In genomic region chr2:68110102-68110501, GRCh38 we compare ENCODE assay signal across 11 cellular contexts. TPM values are rescaled to one million over a fixed set of nuclear protein-coding genes. Genes with fewer than 3 reads are reported as not detected.
DNase-seq lines count a peak whose midpoint lies in the region; ATAC-seq, FAIRE-seq and TF ChIP-seq lines count a peak whose summit lies in the region.
"Had no signal": no experiment of that assay in that cellular context is flagged by ENCODE, and none has a peak within 500 bp of the region (broad histone marks: within the 10 kb centered on the region; RNA-seq: fewer than 3 reads in every experiment).

No MANE protein-coding gene starts in this region.

- ATAC-seq in GM21515 (IDR thresholded peaks at IDR 0.05; ENCODE audit: unreplicated experiment) (peak; percentile 62), HG03469 (IDR thresholded peaks at IDR 0.05; ENCODE audit: unreplicated experiment) (peak; percentile 85), GM21381 (IDR thresholded peaks at IDR 0.05; ENCODE audit: unreplicated experiment) (no peak), psoas muscle (no peak), GM21367 (IDR thresholded peaks at IDR 0.05; ENCODE audit: unreplicated experiment) (no peak)
- ATAC-seq: left cardiac atrium, Right ventricle myocardium inferior had no signal

- TF ChIP-seq EP300 in ovary (IDR thresholded peaks at IDR 0.05): no peak

- TF ChIP-seq POLR2A in GM12891 (IDR thresholded peaks at IDR 0.05; ENCODE audit: low read depth, low read length) (no peak), ovary (IDR thresholded peaks at IDR 0.05) (no peak)

- H3K27me3 ChIP-seq in ovary: no peaks in the 10 kb centered on the region
- no peaks in the 10 kb centered on the region for H3K27me3 ChIP-seq in psoas muscle (ENCODE audit: insufficient read depth in 3 of 3, low read length in 2 of 3)

- H3K9me3 ChIP-seq in ovary: no peaks in the 10 kb centered on the region
- no peaks in the 10 kb centered on the region for H3K9me3 ChIP-seq in psoas muscle

- DNase-seq in GM12891 (ENCODE audit: insufficient read length, low spot score): no peak
- DNase-seq in SK-MEL-5 (ENCODE audit: low read depth, low spot score): peak; percentile 72
- no peak for DNase-seq in ovary
- no peak for DNase-seq in psoas muscle
- DNase-seq: IMR-90, left cardiac atrium had no signal

- 70 to 83% (median 72%) methylated on average over 3 of the region's 3 CpGs for WGBS in ovary, 3 donors
- WGBS in psoas muscle, 3 donors: 54 to 72% (median 72%) methylated on average over 3 of the region's 3 CpGs

- no peak overlapping the region for H3K27ac ChIP-seq in ovary
- no peak overlapping the region for H3K27ac ChIP-seq in psoas muscle

- H3K4me3 ChIP-seq in ovary: no peak overlapping the region
- no peak overlapping the region for H3K4me3 ChIP-seq in psoas muscle

- in situ Hi-C loops in SK-MEL-5 (cut with HindIII; ENCODE audit: low pct_unique_long_range_greater_than_20kb, low sequenced_read_pairs): no loop called here

- FAIRE-seq in GM12891 (lab: Jason Lieb, UNC): peak; percentile 55

- no peak for TF ChIP-seq CTCF in ovary (IDR thresholded peaks at IDR 0.05)
- TF ChIP-seq CTCF in psoas muscle (IDR thresholded peaks at IDR 0.05): no peak

- H3K36me3 ChIP-seq in ovary (no peaks in the 10 kb centered on the region), psoas muscle (ENCODE audit: insufficient read depth in 1 of 2, low read depth in 1 of 2) (no peaks in the 10 kb centered on the region)

- intact Hi-C loops in ovary (cut with DNase I) (no loop called here), psoas muscle (cut with DNase I) (no loop called here)

- no peaks in the 10 kb centered on the region for H3K4me1 ChIP-seq in ovary (ENCODE audit: insufficient read depth)
- no peaks in the 10 kb centered on the region for H3K4me1 ChIP-seq in psoas muscle

TF ChIP-seq in GM12891, 5 proteins besides CTCF, POLR2A, EP300 and RAD21:
- TF ChIP-seq POU2F2 (IDR thresholded peaks at IDR 0.05; ENCODE audit: low read depth, low read length) (no peak), SPI1 (IDR thresholded peaks at IDR 0.05; ENCODE audit: low read depth, low read length) (no peak), TAF1 (IDR thresholded peaks at IDR 0.05; ENCODE audit: low read depth, low read length) (no peak), POLR2AphosphoS5 (IDR thresholded peaks at IDR 0.05; ENCODE audit: low read depth, low read length) (no peak), PAX5 (IDR thresholded peaks at IDR 0.05; ENCODE audit: insufficient read depth, low read length, severe bottlenecking) (no peak)

RNA-seq across cellular contexts. Expression of gene C1D, which starts 47.3 kb away (rescaled TPM):
- polyA plus RNA-seq in GM12891 (2012; ENCODE audit: low read depth, missing spikeins): 33.5 TPM
- total RNA-seq in SK-MEL-5 (2014; rRNA removed; shearing (Covaris generic)): 36.1 and 43.7 TPM in 2 replicates
- polyA plus RNA-seq in SK-MEL-5 (2015; cell fraction: cytosol; rRNA removed): 41.4 and 56.1 TPM in 2 replicates
- 18.9 and 28.0 TPM in 2 replicates for polyA plus RNA-seq in SK-MEL-5 (2015; cell fraction: nucleus; rRNA removed)
- total RNA-seq in ovary (10 to 100 TPM; 12.6 to 46.8 (median 17.4) TPM), psoas muscle (10 to 100 TPM; 13.0 to 18.5 (median 17.8) TPM)
- polyA plus RNA-seq in ovary (10 to 100 TPM; 29.6 to 31.8 TPM), psoas muscle (10 to 100 TPM; 20.5 to 42.5 (median 27.6) TPM)

RNA-seq across cellular contexts. Expression of gene PNO1, which starts 47.6 kb away (rescaled TPM):
- polyA plus RNA-seq in GM12891 (2012; ENCODE audit: low read depth, missing spikeins): 16.7 TPM
- 65.5 and 72.6 TPM in 2 replicates for total RNA-seq in SK-MEL-5 (2014; rRNA removed; shearing (Covaris generic))
- polyA plus RNA-seq in SK-MEL-5 (2015; cell fraction: cytosol; rRNA removed): 50.4 and 52.8 TPM in 2 replicates
- polyA plus RNA-seq in SK-MEL-5 (2015; cell fraction: nucleus; rRNA removed): 21.9 and 22.1 TPM in 2 replicates
- total RNA-seq in ovary (10 to 100 TPM in 6 of 7 donors, 1 to 10 TPM in 1; 8.9 to 26.4 (median 12.7) TPM), psoas muscle (10 to 100 TPM; 13.0 to 26.2 (median 24.6) TPM)
- polyA plus RNA-seq in ovary (10 to 100 TPM in 1 of 2 donors, 1 to 10 TPM in 1; 6.1 to 14.8 TPM), psoas muscle (10 to 100 TPM; 22.4 to 50.8 (median 46.2) TPM)

Comparison
In these comparisons a context has a peak if more than half of its experiments do, and no peak if none do; other contexts are left out.
1. ATAC-seq: peak in GM21515 (single experiment) and HG03469 (single experiment); none in GM21381 (single experiment), psoas muscle (0 of 4) and GM21367 (single experiment).